In genomic region chr2:241645056-241645914, GRCh38 we compare ENCODE assay signal across 1 cellular context.
TF ChIP-seq lines count a peak whose summit lies in the region.

No MANE protein-coding gene starts in this region.

TF ChIP-seq in HepG2, 621 proteins besides CTCF, POLR2A, EP300 and RAD21 (continued from another document and continues in another):
- TF ChIP-seq CSRNP1 (CRISPR knock-in tag; IDR thresholded peaks at IDR 0.05), result peak; percentile 94
- TF ChIP-seq ZBTB14 (CRISPR knock-in tag; IDR thresholded peaks at IDR 0.05), result no peak
- TF ChIP-seq RARA (CRISPR knock-in tag; IDR thresholded peaks at IDR 0.05), result peak; percentile 74
- peak; percentile 66 for TF ChIP-seq TGIF2 (CRISPR knock-in tag; IDR thresholded peaks at IDR 0.05)
- TF ChIP-seq PRMT3 (CRISPR knock-in tag; IDR thresholded peaks at IDR 0.05; ENCODE audit: borderline replicate concordance, low read depth), result no peak
- no peak for TF ChIP-seq ZNF513 (CRISPR knock-in tag; conservative IDR thresholded peaks at IDR 0.05)
- peak; percentile 82 for TF ChIP-seq KDM3A (CRISPR knock-in tag; IDR thresholded peaks at IDR 0.05; ENCODE audit: low read depth)
- peak; percentile 81 for TF ChIP-seq MAX (IDR thresholded peaks at IDR 0.05)
- no peak for TF ChIP-seq ZNF20 (CRISPR knock-in tag; IDR thresholded peaks at IDR 0.05)
- TF ChIP-seq ZNF773 (CRISPR knock-in tag; IDR thresholded peaks at IDR 0.05; ENCODE audit: borderline replicate concordance), result no peak
- no peak for TF ChIP-seq RORA (CRISPR knock-in tag; IDR thresholded peaks at IDR 0.05)
- peak; percentile 82 for TF ChIP-seq TMF1 (CRISPR knock-in tag; IDR thresholded peaks at IDR 0.05; ENCODE audit: low read depth)
- TF ChIP-seq AFF4 (CRISPR knock-in tag; IDR thresholded peaks at IDR 0.05), result no peak; the same call in 1 of the 2 replicates
- TF ChIP-seq FIP1L1 (IDR thresholded peaks at IDR 0.05; ENCODE audit: borderline replicate concordance, insufficient read depth, low read depth, low read length), result no peak
- 0 out of 2 replicates have a peak, but pooled peaks have one; percentile 34 for TF ChIP-seq ZNF317 (CRISPR knock-in tag; IDR thresholded peaks at IDR 0.05)
- TF ChIP-seq ZNF572 (CRISPR knock-in tag; IDR thresholded peaks at IDR 0.05), result peak; percentile 99
- TF ChIP-seq ZNF720 (CRISPR knock-in tag; IDR thresholded peaks at IDR 0.05), result no peak
- no peak for TF ChIP-seq FOXK1 (CRISPR knock-in tag; IDR thresholded peaks at IDR 0.05; ENCODE audit: borderline replicate concordance, low read depth)
- 0 out of 2 replicates have a peak, but pooled peaks have one; percentile 9 for TF ChIP-seq PBX2 (CRISPR knock-in tag; IDR thresholded peaks at IDR 0.05)
- TF ChIP-seq PAX8 (CRISPR knock-in tag; IDR thresholded peaks at IDR 0.05; ENCODE audit: borderline replicate concordance), result no peak
- no peak for TF ChIP-seq ZNF510 (CRISPR knock-in tag; IDR thresholded peaks at IDR 0.05; ENCODE audit: low read depth)
- peak; percentile 79; the same call in 1 of the 2 replicates for TF ChIP-seq HNF4G (IDR thresholded peaks at IDR 0.05; ENCODE audit: borderline replicate concordance, low read depth, low read length)
- TF ChIP-seq HNF4G (CRISPR knock-in tag; IDR thresholded peaks at IDR 0.05; ENCODE audit: borderline replicate concordance, low read depth), result 0 out of 2 replicates have a peak, but pooled peaks have one; percentile 60
- peak; percentile 92; the same call in 1 of the 2 replicates for TF ChIP-seq TARDBP (CRISPR knock-in tag; IDR thresholded peaks at IDR 0.05)
- no peak for TF ChIP-seq NFYC (CRISPR knock-in tag; IDR thresholded peaks at IDR 0.05)
- TF ChIP-seq AKAP8 (CRISPR knock-in tag; IDR thresholded peaks at IDR 0.05), result peak; percentile 96
- no peak for TF ChIP-seq RFX1 (IDR thresholded peaks at IDR 0.05)
- TF ChIP-seq YEATS4 (CRISPR knock-in tag; IDR thresholded peaks at IDR 0.05; ENCODE audit: borderline replicate concordance), result peak; percentile 88; the same call in 1 of the 2 replicates
- no peak for TF ChIP-seq JARID2 (CRISPR knock-in tag; IDR thresholded peaks at IDR 0.05; ENCODE audit: insufficient replicate concordance)
- TF ChIP-seq CBFB (CRISPR knock-in tag; IDR thresholded peaks at IDR 0.05), result no peak; the same call in 1 of the 2 replicates
- TF ChIP-seq CSRNP2 (CRISPR knock-in tag; conservative IDR thresholded peaks at IDR 0.05; ENCODE audit: low read depth), result no peak
- no peak for TF ChIP-seq KDM1A (CRISPR knock-in tag; IDR thresholded peaks at IDR 0.05)
- TF ChIP-seq MED1 (CRISPR knock-in tag; IDR thresholded peaks at IDR 0.05), result peak; percentile 95
- TF ChIP-seq ZNF30 (CRISPR knock-in tag; IDR thresholded peaks at IDR 0.05), result 0 out of 2 replicates have a peak, but pooled peaks have one; percentile 35
- peak; percentile 67; the same call in 1 of the 2 replicates for TF ChIP-seq ZFP36L1 (CRISPR knock-in tag; IDR thresholded peaks at IDR 0.05)
- TF ChIP-seq ZFP90 (CRISPR knock-in tag; IDR thresholded peaks at IDR 0.05; ENCODE audit: borderline replicate concordance), result peak; percentile 92
- no peak for TF ChIP-seq MAFK (conservative IDR thresholded peaks at IDR 0.05 in 1 of 2, IDR thresholded peaks at IDR 0.05 in 1 of 2; ENCODE audit: low read length in 2 of 2)
- no peak; the same call in 1 of the 2 replicates for TF ChIP-seq DR1 (CRISPR knock-in tag; IDR thresholded peaks at IDR 0.05)
- peak; percentile 80 for TF ChIP-seq HDAC2 (CRISPR knock-in tag; IDR thresholded peaks at IDR 0.05)
- peak; percentile 75; the same call in 1 of the 2 replicates for TF ChIP-seq ZNF574 (CRISPR knock-in tag; IDR thresholded peaks at IDR 0.05)
- TF ChIP-seq KDM5A (IDR thresholded peaks at IDR 0.05; ENCODE audit: borderline replicate concordance, low read length), result no peak
- no peak for TF ChIP-seq ZNF205 (CRISPR knock-in tag; IDR thresholded peaks at IDR 0.05)
- TF ChIP-seq ZBTB4 (CRISPR knock-in tag; IDR thresholded peaks at IDR 0.05; ENCODE audit: borderline replicate concordance), result peak; percentile 58; the same call in 1 of the 2 replicates
- no peak for TF ChIP-seq MAFG (CRISPR knock-in tag; IDR thresholded peaks at IDR 0.05)
- TF ChIP-seq CEBPB (IDR thresholded peaks at IDR 0.05; ENCODE audit: borderline replicate concordance, low read depth, low read length), result no peak
